ENCODE assay signal across 8 cellular contexts in the genomic region with DNA sequence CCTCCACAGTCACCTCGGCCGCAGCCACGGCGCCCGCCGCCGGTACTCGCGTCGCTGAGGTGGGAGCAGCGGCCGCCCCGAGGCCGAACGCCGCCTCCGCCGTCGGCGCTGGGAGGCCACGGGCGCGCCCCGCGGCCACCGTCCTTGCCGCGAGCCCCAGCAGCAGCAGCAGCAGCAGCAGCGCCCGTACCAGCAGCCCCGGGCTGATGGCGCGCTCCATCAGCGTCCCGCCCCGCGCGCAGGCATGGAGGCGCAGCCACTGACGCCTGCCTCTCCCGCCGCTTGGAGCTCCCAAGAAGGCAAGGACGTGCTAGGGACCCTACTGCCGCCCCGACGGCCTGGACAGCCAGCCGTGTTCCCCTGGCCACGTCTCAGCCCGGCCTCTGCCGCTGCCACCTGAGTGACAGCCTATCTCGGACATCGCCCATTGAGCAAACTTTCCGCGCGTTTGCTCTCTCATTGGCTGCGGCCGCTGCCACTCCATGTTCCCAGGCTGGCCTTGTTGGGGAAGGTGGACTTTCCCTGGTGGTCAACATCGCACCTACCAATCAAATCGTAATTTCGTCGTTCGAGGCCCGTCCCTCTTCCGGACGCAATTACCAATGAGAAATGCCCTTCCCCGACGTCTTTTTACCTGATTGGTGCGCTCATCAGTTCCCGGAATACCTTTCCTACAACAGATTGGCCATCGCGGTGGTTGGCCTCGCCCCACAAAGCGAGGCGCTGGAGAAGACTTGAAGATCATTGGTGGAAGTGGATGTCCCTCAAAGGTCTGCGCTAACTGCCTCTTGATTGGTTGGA. TPM values are rescaled to one million over a fixed set of nuclear protein-coding genes. Genes with fewer than 3 reads are reported as not detected.
DNase-seq lines count a peak whose midpoint lies in the region; ATAC-seq lines count a peak whose summit lies in the region.

A gene (minus strand): TSS at position 410 of the 801 bp plus-strand sequence. CDS start 190 bp downstream, at position 220.

- peak; percentile 99 for DNase-seq in COLO668 (lab: John Stamatoyannopoulos, UW; ENCODE audit: unreplicated experiment)
- DNase-seq in HT1080 (ENCODE audit: low read depth): peak; percentile 100
- DNase-seq in NOMO-1 treated with DMSO at 0.1 percent for 48 hours (lab: John Stamatoyannopoulos, UW; ENCODE audit: unreplicated experiment): peak; percentile 100
- DNase-seq in activated CD8-positive, alpha-beta memory T cell treated with anti-CD3 and anti-CD28 coated beads for 4 hours (ENCODE audit: low read depth in 2 of 2): peak; percentile 82 to 92
- DNase-seq in effector memory CD8-positive, alpha-beta T cell: peak; percentile 92 to 95 (median 95)
- peak; percentile 100 for DNase-seq in medulla oblongata (ENCODE audit: extremely low spot score)
- peak; percentile 85 for DNase-seq in stimulated activated CD8-positive, alpha-beta memory T cell treated with anti-CD3 and anti-CD28 coated beads, Interleukin-12 subunit alpha, Interleukin-12 subunit beta, amount 100 ng/mL, for 1 hour (ENCODE audit: low read depth)

- H3K9me3 Mint-ChIP-seq in effector memory CD8-positive, alpha-beta T cell: no peaks in the 10 kb centered on the region

- ATAC-seq in GM21360 (IDR thresholded peaks at IDR 0.05; ENCODE audit: unreplicated experiment): peak; percentile 83
- ATAC-seq in effector memory CD8-positive, alpha-beta T cell (replicated peaks): peak; percentile 79

- H3K4me3 Mint-ChIP-seq in effector memory CD8-positive, alpha-beta T cell: no peak within 1 kb of the TSS

- peaks cover 3 to 18% of the 10 kb centered on the region in 2 donors for H3K4me1 Mint-ChIP-seq in effector memory CD8-positive, alpha-beta T cell (ENCODE audit: low read depth in 2 of 2)

- no peak within 1 kb of the TSS for H3K27ac Mint-ChIP-seq in effector memory CD8-positive, alpha-beta T cell

- no peaks in the 10 kb centered on the region for H3K27me3 Mint-ChIP-seq in effector memory CD8-positive, alpha-beta T cell

- peaks cover 3% of the 10 kb centered on the region for H3K36me3 Mint-ChIP-seq in effector memory CD8-positive, alpha-beta T cell (ENCODE audit: insufficient read depth)

RNA-seq across cellular contexts. Expression of the gene that starts here (rescaled TPM):
- 5.6 and 8.4 TPM in 2 replicates for total RNA-seq in HT1080 (2014; rRNA removed; shearing (Covaris generic))
- polyA plus RNA-seq in HT1080 (2015; cell fraction: cytosol; rRNA removed): 4.3 and 5.2 TPM in 2 replicates
- polyA plus RNA-seq in HT1080 (2015; cell fraction: nucleus; rRNA removed): 6.3 and 6.6 TPM in 2 replicates

Comparison
In these comparisons a context has a peak if more than half of its experiments do, and no peak if none do; other contexts are left out.
1. Peak in every context shown above with its lines: DNase-seq and ATAC-seq.